Comparison of ENCODE assay signal across 7 cellular contexts in genomic region chr11:65661599-65662246, GRCh38. TPM values are rescaled to one million over a fixed set of nuclear protein-coding genes. Genes with fewer than 3 reads are reported as not detected.
DNase-seq lines count a peak whose midpoint lies in the region; ATAC-seq and TF ChIP-seq lines count a peak whose summit lies in the region.

No MANE protein-coding gene starts in this region.

- intact Hi-C loops in stomach (cut with DNase I; ENCODE audit: low total_unique reads): no loop called here

- H3K27ac ChIP-seq in HUES6 (ENCODE audit: low read depth, low read length): peak overlapping the region; percentile 82; the same call in 1 of the 2 replicates
- peak overlapping the region; percentile 98 to 100 (median 99) for H3K27ac ChIP-seq in stomach

- H3K4me1 ChIP-seq in HUES6 (ENCODE audit: control insufficient read depth, insufficient read depth, low read length) (0 out of 2 replicates have a peak, but pooled peaks cover 4% of the 10 kb centered on the region), stomach (peaks cover 23 to 56% (median 42%) of the 10 kb centered on the region in 4 donors)

- H3K27me3 Mint-ChIP-seq in immature natural killer cell (ENCODE audit: low read depth in 3 of 3): peaks cover 20 to 23% (median 20%) of the 10 kb centered on the region in 3 donors

- peaks cover 34 to 56% of the 10 kb centered on the region in 2 donors for H3K4me1 Mint-ChIP-seq in immature natural killer cell

- H3K4me3 ChIP-seq in HUES6 (ENCODE audit: low read depth, low read length) (peak overlapping the region; percentile 95), stomach (peak overlapping the region; percentile 64 to 98 (median 87))

- H3K27me3 ChIP-seq in HUES6 (ENCODE audit: control insufficient read depth, insufficient read depth, low read length) (no peaks in the 10 kb centered on the region), stomach (no peaks in the 10 kb centered on the region)

- H3K36me3 ChIP-seq in HUES6 (ENCODE audit: control insufficient read depth, insufficient read depth, low read length): peaks cover 47% of the 10 kb centered on the region
- peaks cover 45 to 52% (median 48%) of the 10 kb centered on the region in 4 donors for H3K36me3 ChIP-seq in stomach

- TF ChIP-seq POLR2A in stomach (IDR thresholded peaks at IDR 0.05): no peak

- H3K9me3 Mint-ChIP-seq in activated naive CD4-positive, alpha-beta T cell treated with anti-CD3 and anti-CD28 coated beads, Interleukin-2, amount 50 U/mL, for 72 hours: no peaks in the 10 kb centered on the region
- peaks cover 0 to 2% (median 0%) of the 10 kb centered on the region in 6 donors for H3K9me3 Mint-ChIP-seq in immature natural killer cell

- peak overlapping the region; percentile 76 to 85 (median 81) for H3K4me3 Mint-ChIP-seq in immature natural killer cell

- 31 to 62% (median 41%) methylated on average over 3 to 25 of the region's 25 CpGs for WGBS in stomach, 5 donors

- peaks cover 6 to 32% of the 10 kb centered on the region in 2 donors for H3K36me3 Mint-ChIP-seq in activated naive CD4-positive, alpha-beta T cell treated with anti-CD3 and anti-CD28 coated beads, Interleukin-2, amount 50 U/mL, for 72 hours
- peaks cover 17 to 32% (median 19%) of the 10 kb centered on the region in 3 donors for H3K36me3 Mint-ChIP-seq in immature natural killer cell

- TF ChIP-seq EP300 in stomach (IDR thresholded peaks at IDR 0.05): no peak

- H3K9me3 ChIP-seq in HUES6 (ENCODE audit: control insufficient read depth, insufficient read depth, low read depth, low read length): no peaks in the 10 kb centered on the region
- no peaks in the 10 kb centered on the region for H3K9me3 ChIP-seq in stomach

- H3K27ac Mint-ChIP-seq in activated naive CD4-positive, alpha-beta T cell treated with anti-CD3 and anti-CD28 coated beads, Interleukin-2, amount 50 U/mL, for 72 hours: peak overlapping the region; percentile 79 to 82
- H3K27ac Mint-ChIP-seq in immature natural killer cell: peak overlapping the region; percentile 74 to 94 (median 86)

- no peak for TF ChIP-seq CTCF in stomach (IDR thresholded peaks at IDR 0.05)

- DNase-seq in activated naive CD4-positive, alpha-beta T cell treated with anti-CD3 and anti-CD28 coated beads, Interleukin-2, amount 50 U/mL, for 72 hours (ENCODE audit: low spot score in 2 of 2): peak in 1 of 2 donors; percentile 61
- peak; percentile 4 to 7 (median 5) for DNase-seq in immature natural killer cell
- DNase-seq in stomach: no peak
- DNase-seq in C1 segment of cervical spinal cord (lab: John Stamatoyannopoulos, UW): no peak

- peak overlapping the region; percentile 65 for H3K9ac ChIP-seq in HUES6 (ENCODE audit: low read length)

- no peak for ATAC-seq in activated naive CD4-positive, alpha-beta T cell treated with anti-CD3 and anti-CD28 coated beads, Interleukin-2, amount 50 U/mL, for 72 hours
- no peak for ATAC-seq in GM18858 (IDR thresholded peaks at IDR 0.05; ENCODE audit: unreplicated experiment)
- no peak for ATAC-seq in HG02970 (IDR thresholded peaks at IDR 0.05; ENCODE audit: low FRiP score, unreplicated experiment)

RNA-seq across cellular contexts. Expression of gene RELA, which starts 1.0 kb away (rescaled TPM):
- 10 to 100 TPM; 81.7 to 97.8 TPM for total RNA-seq in activated naive CD4-positive, alpha-beta T cell treated with anti-CD3 and anti-CD28 coated beads, Interleukin-2, amount 50 U/mL, for 72 hours
- polyA plus RNA-seq in immature natural killer cell (10 to 100 TPM; 38.5 to 88.4 (median 41.8) TPM), stomach (10 to 100 TPM; 37.9 to 56.8 (median 39.2) TPM)
- 10 to 100 TPM; 27.4 to 68.8 (median 54.0) TPM for total RNA-seq in stomach

RNA-seq across cellular contexts. Expression of gene SIPA1, which starts 23.8 kb away (rescaled TPM):
- 100 to 1,000 TPM; 185 to 203 TPM for total RNA-seq in activated naive CD4-positive, alpha-beta T cell treated with anti-CD3 and anti-CD28 coated beads, Interleukin-2, amount 50 U/mL, for 72 hours
- polyA plus RNA-seq in immature natural killer cell: 100 to 1,000 TPM; 166 to 430 (median 222) TPM
- total RNA-seq in stomach: 10 to 100 TPM; 13.2 to 47.5 (median 33.8) TPM
- polyA plus RNA-seq in stomach: 10 to 100 TPM; 59.9 to 80.4 (median 67.6) TPM

RNA-seq across cellular contexts. Expression of gene PCNX3, which starts 46.1 kb away (rescaled TPM):
- total RNA-seq in activated naive CD4-positive, alpha-beta T cell treated with anti-CD3 and anti-CD28 coated beads, Interleukin-2, amount 50 U/mL, for 72 hours: 10 to 100 TPM; 34.8 to 48.1 TPM
- polyA plus RNA-seq in immature natural killer cell (10 to 100 TPM in 1 of 3 donors, under 1 TPM in 2; 0.14 to 11.7 (median 0.89) TPM), stomach (10 to 100 TPM in 1 of 3 donors, 1 to 10 TPM in 2; 4.6 to 11.0 (median 6.8) TPM)
- 10 to 100 TPM in 4 of 5 donors, 1 to 10 TPM in 1; 9.7 to 76.2 (median 40.3) TPM for total RNA-seq in stomach

RNA-seq across cellular contexts. Expression of gene MAP3K11, which starts 47.7 kb away (rescaled TPM):
- total RNA-seq in activated naive CD4-positive, alpha-beta T cell treated with anti-CD3 and anti-CD28 coated beads, Interleukin-2, amount 50 U/mL, for 72 hours: 10 to 100 TPM; 73.6 to 76.5 TPM
- polyA plus RNA-seq in immature natural killer cell (10 to 100 TPM; 11.1 to 29.5 (median 12.3) TPM), stomach (10 to 100 TPM; 31.0 to 62.9 (median 44.8) TPM)
- total RNA-seq in stomach: 100 to 1,000 TPM in 1 of 5 donors, 10 to 100 TPM in 4; 37.6 to 118 (median 63.6) TPM

RNA-seq across cellular contexts. Expression of gene KAT5, which starts 50.3 kb away (rescaled TPM):
- 100 to 1,000 TPM in 1 of 2 donors, 10 to 100 TPM in 1; 61.4 to 106 TPM for total RNA-seq in activated naive CD4-positive, alpha-beta T cell treated with anti-CD3 and anti-CD28 coated beads, Interleukin-2, amount 50 U/mL, for 72 hours
- polyA plus RNA-seq in immature natural killer cell: 10 to 100 TPM; 41.8 to 49.4 (median 47.7) TPM
- 10 to 100 TPM; 13.3 to 99.1 (median 58.7) TPM for total RNA-seq in stomach
- polyA plus RNA-seq in stomach: 10 to 100 TPM; 51.5 to 76.8 (median 53.5) TPM

Comparison
In these comparisons a context has a peak if more than half of its experiments do, and no peak if none do; other contexts are left out.
1. DNase-seq: peak in immature natural killer cell (3 of 3); none in stomach (single experiment) and C1 segment of cervical spinal cord (0 of 14).